In the genomic region with DNA sequence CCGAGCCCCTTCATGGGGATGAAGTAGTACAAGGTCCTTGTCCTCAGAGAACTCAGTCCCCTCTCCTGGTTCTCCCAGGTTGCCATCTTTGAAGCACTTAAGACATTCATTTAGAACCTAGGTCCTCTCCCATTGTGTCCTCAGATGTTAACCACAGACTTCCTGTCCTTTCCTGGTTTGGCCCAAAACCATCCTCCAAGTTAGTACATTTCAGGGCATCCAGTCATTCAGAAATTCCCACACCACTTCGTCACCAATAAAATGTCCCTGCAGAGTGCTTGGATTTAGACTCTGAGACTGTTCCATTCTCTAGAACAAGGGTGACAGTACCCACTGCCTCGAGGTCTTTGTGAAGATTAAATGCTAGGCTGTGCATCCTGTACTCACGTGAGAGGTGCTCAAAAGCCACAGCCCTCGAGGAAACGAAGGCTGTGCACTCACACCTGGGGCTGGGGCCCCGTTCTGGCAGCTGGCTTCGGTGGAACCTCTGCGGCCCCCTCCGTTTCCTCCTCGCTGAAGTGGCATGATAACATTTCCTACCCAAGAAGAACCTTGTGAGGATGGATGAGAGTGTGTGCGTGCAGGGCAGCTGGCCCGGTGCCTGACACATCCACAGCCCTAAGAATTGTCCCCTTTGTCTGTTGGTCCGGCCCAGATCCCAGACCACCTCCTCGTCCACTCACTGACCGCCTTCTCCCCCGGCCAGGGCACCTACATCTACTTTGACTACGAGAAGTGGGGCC, we compare ENCODE assay signal across 12 cellular contexts. TPM values are rescaled to one million over a fixed set of nuclear protein-coding genes. Genes with fewer than 3 reads are reported as not detected.
DNase-seq lines count a peak whose midpoint lies in the region; ATAC-seq, FAIRE-seq and TF ChIP-seq lines count a peak whose summit lies in the region.
"Had no signal": no experiment of that assay in that cellular context is flagged by ENCODE, and none has a peak within 500 bp of the region (broad histone marks: within the 10 kb centered on the region; RNA-seq: fewer than 3 reads in every experiment).

No MANE protein-coding gene starts in this region.

- no peak overlapping the region for H3K4me3 Mint-ChIP-seq in activated T-helper 1 cell treated with anti-CD3 and anti-CD28 coated beads, Interleukin-12 subunit alpha, Interleukin-12 subunit beta, Interleukin-2, Interleukin-4 antibody, amounts not matched to agents 30 ng/mL and 10 ng/mL and 1 ng/mL, durations not matched to agents 14 hours and 24 hours and 36 hours

- H3K4me3 ChIP-seq in AG10803 (ENCODE audit: low read length), result no peak overlapping the region
- H3K4me3 ChIP-seq in esophagus squamous epithelium, result no peak overlapping the region

- no peak for ATAC-seq in Right ventricle myocardium inferior

- H3K27ac Mint-ChIP-seq in activated T-helper 1 cell treated with anti-CD3 and anti-CD28 coated beads, Interleukin-12 subunit alpha, Interleukin-12 subunit beta, Interleukin-2, Interleukin-4 antibody, amounts not matched to agents 30 ng/mL and 10 ng/mL and 1 ng/mL, durations not matched to agents 14 hours and 24 hours and 36 hours, result peak overlapping the region; percentile 50

- peaks cover 2% of the 10 kb centered on the region for H3K27me3 Mint-ChIP-seq in activated T-helper 1 cell treated with anti-CD3 and anti-CD28 coated beads, Interleukin-12 subunit alpha, Interleukin-12 subunit beta, Interleukin-2, Interleukin-4 antibody, amounts not matched to agents 30 ng/mL and 10 ng/mL and 1 ng/mL, durations not matched to agents 14 hours and 24 hours and 36 hours (ENCODE audit: insufficient read depth)

- DNase-seq in AG10803 (ENCODE audit: low read depth), result peak; percentile 66
- peak; percentile 59 for DNase-seq in GM04504 (ENCODE audit: low read depth)
- DNase-seq in activated T-helper 1 cell treated with anti-CD3 and anti-CD28 coated beads, Interleukin-12 subunit alpha, Interleukin-12 subunit beta, Interleukin-2, Interleukin-4 antibody, amounts not matched to agents 30 ng/mL and 10 ng/mL and 1 ng/mL, durations not matched to agents 14 hours and 24 hours and 36 hours (ENCODE audit: low spot score), result no peak
- DNase-seq in fibroblast of peridontal ligament (ENCODE audit: extremely low read depth), result peak; percentile 17
- DNase-seq in RCC 7860 (ENCODE audit: low spot score), result no peak
- no peak for DNase-seq in Right ventricle myocardium inferior (ENCODE audit: missing footprints)
- DNase-seq in kidney tubule cell (ENCODE audit: low spot score), result no peak
- DNase-seq in esophagus squamous epithelium (lab: John Stamatoyannopoulos, UW), result no peak
- DNase-seq: aorta, DMS153, nucleus accumbens had no signal

- H3K36me3 ChIP-seq in esophagus squamous epithelium, result peaks cover 51 to 85% (median 75%) of the 10 kb centered on the region in 3 donors

- H3K9me3 Mint-ChIP-seq in activated T-helper 1 cell treated with anti-CD3 and anti-CD28 coated beads, Interleukin-12 subunit alpha, Interleukin-12 subunit beta, Interleukin-2, Interleukin-4 antibody, amounts not matched to agents 30 ng/mL and 10 ng/mL and 1 ng/mL, durations not matched to agents 14 hours and 24 hours and 36 hours, result no peaks in the 10 kb centered on the region

- peaks cover 10 to 44% (median 12%) of the 10 kb centered on the region in 3 donors for H3K4me1 ChIP-seq in esophagus squamous epithelium

- no peak for FAIRE-seq in RCC 7860 (lab: Jason Lieb, UNC)

- peaks cover 46% of the 10 kb centered on the region for H3K36me3 Mint-ChIP-seq in activated T-helper 1 cell treated with anti-CD3 and anti-CD28 coated beads, Interleukin-12 subunit alpha, Interleukin-12 subunit beta, Interleukin-2, Interleukin-4 antibody, amounts not matched to agents 30 ng/mL and 10 ng/mL and 1 ng/mL, durations not matched to agents 14 hours and 24 hours and 36 hours (ENCODE audit: low read depth)

- H3K4me1 Mint-ChIP-seq in activated T-helper 1 cell treated with anti-CD3 and anti-CD28 coated beads, Interleukin-12 subunit alpha, Interleukin-12 subunit beta, Interleukin-2, Interleukin-4 antibody, amounts not matched to agents 30 ng/mL and 10 ng/mL and 1 ng/mL, durations not matched to agents 14 hours and 24 hours and 36 hours (ENCODE audit: low read depth), result peaks cover 30% of the 10 kb centered on the region

- no peak for TF ChIP-seq POLR2A in esophagus squamous epithelium (IDR thresholded peaks at IDR 0.05)

- no peak overlapping the region for H3K27ac ChIP-seq in esophagus squamous epithelium
- H3K27ac ChIP-seq: KMS-11 had no signal

- TF ChIP-seq CTCF in AG10803 (conservative IDR thresholded peaks at IDR 0.05; ENCODE audit: low read length), result no peak
- TF ChIP-seq CTCF in esophagus squamous epithelium (IDR thresholded peaks at IDR 0.05), result no peak

- no peaks in the 10 kb centered on the region for H3K9me3 ChIP-seq in esophagus squamous epithelium

- intact Hi-C loops in activated T-helper 1 cell treated with anti-CD3 and anti-CD28 coated beads, Interleukin-12 subunit alpha, Interleukin-12 subunit beta, Interleukin-2, Interleukin-4 antibody, amounts not matched to agents 30 ng/mL and 10 ng/mL and 1 ng/mL, durations not matched to agents 14 hours and 24 hours and 36 hours (cut with micrococcal nuclease), result no loop called here
- intact Hi-C loops in Right ventricle myocardium inferior (cut with DNase I), result no loop called here
- intact Hi-C loops in esophagus squamous epithelium (cut with DNase I), result no loop called here

- H3K27me3 ChIP-seq in esophagus squamous epithelium, result no peaks in the 10 kb centered on the region

- 54 to 69% methylated on average over 13 to 15 of the region's 18 CpGs for WGBS in esophagus squamous epithelium, 2 donors

RNA-seq across cellular contexts. Expression of a gene that starts 4.7 kb away (rescaled TPM):
- 5.8 and 6.6 TPM in 2 replicates for total RNA-seq in activated T-helper 1 cell treated with anti-CD3 and anti-CD28 coated beads, Interleukin-12 subunit alpha, Interleukin-12 subunit beta, Interleukin-2, Interleukin-4 antibody, amounts not matched to agents 30 ng/mL and 10 ng/mL and 1 ng/mL, durations not matched to agents 14 hours and 24 hours and 36 hours
- total RNA-seq in Right ventricle myocardium inferior (6.6 TPM), esophagus squamous epithelium (1 to 10 TPM; 1.7 to 4.7 (median 4.3) TPM)

RNA-seq across cellular contexts. Expression of a gene that starts 17.2 kb away (rescaled TPM):
- 70.0 and 73.2 TPM in 2 replicates for total RNA-seq in activated T-helper 1 cell treated with anti-CD3 and anti-CD28 coated beads, Interleukin-12 subunit alpha, Interleukin-12 subunit beta, Interleukin-2, Interleukin-4 antibody, amounts not matched to agents 30 ng/mL and 10 ng/mL and 1 ng/mL, durations not matched to agents 14 hours and 24 hours and 36 hours
- total RNA-seq in Right ventricle myocardium inferior (17.6 TPM), esophagus squamous epithelium (10 to 100 TPM; 18.0 to 27.9 (median 18.7) TPM)

RNA-seq across cellular contexts. Expression of a gene that starts 18.2 kb away (rescaled TPM):
- total RNA-seq in activated T-helper 1 cell treated with anti-CD3 and anti-CD28 coated beads, Interleukin-12 subunit alpha, Interleukin-12 subunit beta, Interleukin-2, Interleukin-4 antibody, amounts not matched to agents 30 ng/mL and 10 ng/mL and 1 ng/mL, durations not matched to agents 14 hours and 24 hours and 36 hours, result 0.73 and 0.83 TPM in 2 replicates
- total RNA-seq in Right ventricle myocardium inferior (0.97 TPM), esophagus squamous epithelium (10 to 100 TPM in 3 of 4 donors, 1 to 10 TPM in 1; 4.0 to 45.6 (median 17.5) TPM)

RNA-seq across cellular contexts. Expression of a gene that starts 34.6 kb away (rescaled TPM):
- total RNA-seq in activated T-helper 1 cell treated with anti-CD3 and anti-CD28 coated beads, Interleukin-12 subunit alpha, Interleukin-12 subunit beta, Interleukin-2, Interleukin-4 antibody, amounts not matched to agents 30 ng/mL and 10 ng/mL and 1 ng/mL, durations not matched to agents 14 hours and 24 hours and 36 hours, result 255 and 263 TPM in 2 replicates
- 15.1 TPM for total RNA-seq in Right ventricle myocardium inferior
- total RNA-seq in esophagus squamous epithelium, result 10 to 100 TPM; 32.2 to 56.2 (median 40.8) TPM

RNA-seq across cellular contexts. Expression of a gene that starts 36.3 kb away (rescaled TPM):
- 20.1 and 20.9 TPM in 2 replicates for total RNA-seq in activated T-helper 1 cell treated with anti-CD3 and anti-CD28 coated beads, Interleukin-12 subunit alpha, Interleukin-12 subunit beta, Interleukin-2, Interleukin-4 antibody, amounts not matched to agents 30 ng/mL and 10 ng/mL and 1 ng/mL, durations not matched to agents 14 hours and 24 hours and 36 hours
- total RNA-seq in Right ventricle myocardium inferior (16.1 TPM), esophagus squamous epithelium (10 to 100 TPM; 56.1 to 70.9 (median 64.4) TPM)

Comparison
In these comparisons a context has a peak if more than half of its experiments do, and no peak if none do; other contexts are left out.
1. DNase-seq: peak in AG10803 (single experiment), GM04504 (single experiment) and fibroblast of peridontal ligament (single experiment); none in activated T-helper 1 cell treated with anti-CD3 and anti-CD28 coated beads, Interleukin-12 subunit alpha, Interleukin-12 subunit beta, Interleukin-2, Interleukin-4 antibody, amounts not matched to agents 30 ng/mL and 10 ng/mL and 1 ng/mL, durations not matched to agents 14 hours and 24 hours and 36 hours (single experiment), RCC 7860 (single experiment), Right ventricle myocardium inferior (single experiment), kidney tubule cell (single experiment) and esophagus squamous epithelium (single experiment).